8 cellular contexts compared by ENCODE assay signal in genomic region chr20:35207950-35208611, GRCh38. TPM values are rescaled to one million over a fixed set of nuclear protein-coding genes. Genes with fewer than 3 reads are reported as not detected.
DNase-seq lines count a peak whose midpoint lies in the region; ATAC-seq and TF ChIP-seq lines count a peak whose summit lies in the region.

No MANE protein-coding gene starts in this region.

- POLR2A ChIA-PET in T-cell (lab: Charles Lee): interaction anchor here in 1 of 2 donors (0.6 kb wide), 1 partner anchor 103 kb away, joined by 3 read pairs; no protein-coding TSS in a partner anchor

- H3K27ac ChIP-seq in heart left ventricle: peak overlapping the region; percentile 19 to 80 (median 71)
- H3K27ac ChIP-seq in prostate gland: peak overlapping the region; percentile 78
- peak overlapping the region; percentile 74 for H3K27ac ChIP-seq in upper lobe of right lung

- no peaks in the 10 kb centered on the region for H3K4me1 Mint-ChIP-seq in T-cell

- CTCF ChIA-PET in T-cell (lab: Charles Lee): interaction anchor here (0.6 to 4.4 kb wide), 5 partner anchors 32 to 373 kb away, joined by 3 to 32 read pairs (median 5); no protein-coding TSS in a partner anchor

- in situ Hi-C loops in G401 (cut with HindIII; ENCODE audit: low sequenced_read_pairs): no loop called here

- H3K9me3 ChIP-seq in heart left ventricle (peaks cover 0 to 9% (median 0%) of the 10 kb centered on the region in 12 donors), prostate gland (no peaks in the 10 kb centered on the region), upper lobe of right lung (no peaks in the 10 kb centered on the region)

- H3K4me1 ChIP-seq in heart left ventricle: peaks cover 0 to 13% (median 6%) of the 10 kb centered on the region in 12 donors
- no peaks in the 10 kb centered on the region for H3K4me1 ChIP-seq in prostate gland (replicated peaks)
- peaks cover 5% of the 10 kb centered on the region for H3K4me1 ChIP-seq in upper lobe of right lung

- no peaks in the 10 kb centered on the region for H3K9me3 Mint-ChIP-seq in T-cell

- H3K27ac Mint-ChIP-seq in T-cell: no peak overlapping the region

- intact Hi-C loops in heart left ventricle (cut with DNase I): loop anchor here (1.0 to 10.0 kb wide), 17 partner anchors 36 to 373 kb away; partner anchors contain the start of genes EDEM2 (in 5 of the 10), PROCR (in 4 of the 10), GGT7 (in 2 of the 10) and ACSS2 (in 1 of the 10)
- intact Hi-C loops in prostate gland (cut with DNase I): loop anchor here (2.0 to 10.0 kb wide), 4 partner anchors 59 to 333 kb away; partner anchors contain the start of genes ACSS2, EDEM2, GGT7 and TRPC4AP
- intact Hi-C loops in upper lobe of right lung (cut with DNase I): no loop called here

- TF ChIP-seq CTCF in heart left ventricle (IDR thresholded peaks at IDR 0.05) (peak; percentile 75 to 88 (median 82)), prostate gland (IDR thresholded peaks at IDR 0.05) (peak; percentile 54 to 90 (median 85)), upper lobe of right lung (IDR thresholded peaks at IDR 0.05) (peak; percentile 75)

- no peak overlapping the region for H3K4me3 Mint-ChIP-seq in T-cell

- ATAC-seq in T-cell (replicated peaks in 1 of 4): peak; percentile 63 to 92 (median 80)
- peak; percentile 91 to 96 (median 94) for ATAC-seq in heart left ventricle
- ATAC-seq in upper lobe of right lung: peak; percentile 99
- no peak for ATAC-seq in HG03442 (IDR thresholded peaks at IDR 0.05; ENCODE audit: unreplicated experiment)

- TF ChIP-seq POLR2A in heart left ventricle (IDR thresholded peaks at IDR 0.05) (no peak), prostate gland (IDR thresholded peaks at IDR 0.05) (no peak)

- H3K4me3 ChIP-seq in heart left ventricle (peak overlapping the region in 8 of 12 donors; percentile 2 to 35 (median 22)), prostate gland (no peak overlapping the region), upper lobe of right lung (no peak overlapping the region)

- H3K36me3 Mint-ChIP-seq in T-cell: peaks cover 8% of the 10 kb centered on the region

- WGBS in heart left ventricle, 4 donors: 9 to 20% (median 13%) methylated on average over 8 of the region's 8 CpGs
- WGBS in prostate gland: 15% methylated on average over 8 of the region's 8 CpGs

- no peaks in the 10 kb centered on the region for H3K27me3 Mint-ChIP-seq in T-cell

- no peaks in the 10 kb centered on the region for H3K27me3 ChIP-seq in heart left ventricle
- no peaks in the 10 kb centered on the region for H3K27me3 ChIP-seq in prostate gland (replicated peaks; ENCODE audit: insufficient read depth)
- no peaks in the 10 kb centered on the region for H3K27me3 ChIP-seq in upper lobe of right lung

- H3K36me3 ChIP-seq in heart left ventricle (peaks cover 0 to 21% (median 0%) of the 10 kb centered on the region in 9 donors), prostate gland (no peaks in the 10 kb centered on the region), upper lobe of right lung (no peaks in the 10 kb centered on the region)

- DNase-seq in G401 (ENCODE audit: low spot score) (peak; percentile 96), NCI-H1105 treated with DMSO at 0.1 percent for 48 hours (lab: John Stamatoyannopoulos, UW) (peak; percentile 59), T-cell (peak; percentile 34 to 84 (median 72)), amniotic epithelial cell (ENCODE audit: low read depth) (peak; percentile 75), heart left ventricle (peak; percentile 78 to 89 (median 83)), prostate gland (ENCODE audit: low spot score) (peak; percentile 82), upper lobe of right lung (no peak)

RNA-seq across cellular contexts. Expression of gene MMP24, which starts 18.4 kb away (rescaled TPM):
- 113 and 118 TPM in 2 replicates for total RNA-seq in G401 (2014; rRNA removed; shearing (Covaris generic))
- total RNA-seq in T-cell (under 1 TPM in 3 of 5 donors, not detected in 2; 0.15 to 0.49 (median 0.16) TPM), heart left ventricle (1 to 10 TPM in 1 of 9 donors, under 1 TPM in 8; 0.05 to 10.0 (median 0.33) TPM), prostate gland (1 to 10 TPM in 1 of 2 donors, under 1 TPM in 1; 0.96 to 1.7 TPM), upper lobe of right lung (13.0 TPM)
- under 1 TPM; 0.10 to 0.19 TPM for polyA plus RNA-seq in heart left ventricle

RNA-seq across cellular contexts. Expression of gene PROCR, which starts 36.2 kb away (rescaled TPM):
- total RNA-seq in G401 (2014; rRNA removed; shearing (Covaris generic)): 1,430 and 1,546 TPM in 2 replicates
- total RNA-seq in T-cell: 1 to 10 TPM in 4 of 5 donors, under 1 TPM in 1; 0.28 to 3.0 (median 1.5) TPM
- total RNA-seq in heart left ventricle: 10 to 100 TPM in 4 of 9 donors, 1 to 10 TPM in 5; 2.5 to 64.6 (median 9.9) TPM
- polyA plus RNA-seq in heart left ventricle: 10 to 100 TPM; 11.9 to 13.2 TPM
- total RNA-seq in prostate gland: 10 to 100 TPM; 11.2 to 17.6 TPM
- 20.4 TPM for total RNA-seq in upper lobe of right lung

Comparison
In these comparisons a context has a peak if more than half of its experiments do, and no peak if none do; other contexts are left out.
1. H3K4me3 ChIP-seq: peak in heart left ventricle (8 of 12); none in prostate gland (0 of 2) and upper lobe of right lung (single experiment).
2. RNA of gene PROCR, which starts 36.2 kb away (total RNA-seq): 1,430 to 1,546 TPM in G401; 20.4 TPM in upper lobe of right lung (single experiment), 11.2 to 17.6 TPM in prostate gland, 2.5 to 64.6 TPM in heart left ventricle and 0.28 to 3.0 TPM in T-cell; every median in the first group is over 10 times any median in the second.
3. Peak in every context shown above with its lines, with median percentiles within 50 percentile points of each other: H3K27ac ChIP-seq and CTCF ChIP-seq.